In genomic region chr12:7189398-7190267, GRCh38 we compare ENCODE assay signal across 8 cellular contexts. TPM values are rescaled to one million over a fixed set of nuclear protein-coding genes. Genes with fewer than 3 reads are reported as not detected.
DNase-seq lines count a peak whose midpoint lies in the region; ATAC-seq and TF ChIP-seq lines count a peak whose summit lies in the region.

Gene PEX5, plus strand, starts transcription at chr12:7189686. Its CDS starts 692 bp downstream, at chr12:7190378.

- H3K9me3 Mint-ChIP-seq in stimulated activated naive CD8-positive, alpha-beta T cell treated with anti-CD3 and anti-CD28 coated beads, Interleukin-15, amount 100 ng/mL, for 72 hours, result no peaks in the 10 kb centered on the region

- no peaks in the 10 kb centered on the region for H4K20me1 ChIP-seq in neural cell (ENCODE audit: insufficient read depth)

- no peak for TF ChIP-seq EP300 in neural cell (conservative IDR thresholded peaks at IDR 0.05; ENCODE audit: poor library complexity, severe bottlenecking)

- peak within 1 kb of the TSS; percentile 75; the same call in 1 of the 2 replicates for H3K9ac ChIP-seq in ES-I3 (ENCODE audit: low read depth, low read length)
- H3K9ac ChIP-seq in neural cell (ENCODE audit: low read length), result peak within 1 kb of the TSS; percentile 81

- no peaks in the 10 kb centered on the region for H3K27me3 ChIP-seq in HAP-1 (ENCODE audit: low read depth)
- no peaks in the 10 kb centered on the region for H3K27me3 ChIP-seq in MG63
- no peaks in the 10 kb centered on the region for H3K27me3 ChIP-seq in neural cell (ENCODE audit: insufficient read depth, low read depth, low read length)

- H3K9me3 ChIP-seq in ES-I3 (ENCODE audit: control insufficient read depth, insufficient read depth, low read length), result no peaks in the 10 kb centered on the region
- H3K9me3 ChIP-seq in HAP-1, result no peaks in the 10 kb centered on the region
- no peaks in the 10 kb centered on the region for H3K9me3 ChIP-seq in MG63
- H3K9me3 ChIP-seq in neural cell (ENCODE audit: low read length), result no peaks in the 10 kb centered on the region

- H3K4me1 Mint-ChIP-seq in stimulated activated naive CD8-positive, alpha-beta T cell treated with anti-CD3 and anti-CD28 coated beads, Interleukin-15, amount 100 ng/mL, for 72 hours, result peaks cover 54% of the 10 kb centered on the region

- DNase-seq in HAP-1 (ENCODE audit: low spot score in 2 of 2) (peak; percentile 91 to 94), MG63 (peak; percentile 87), SIG-M5 treated with dmso at 0.1 percent for 504 hours (lab: John Stamatoyannopoulos, UW; ENCODE audit: unreplicated experiment) (peak; percentile 95), activated gamma-delta T cell treated with Interleukin-2 at 50 U/mL for 16 hours (peak; percentile 77), fibroblast of villous mesenchyme (ENCODE audit: low read depth) (peak; percentile 93)
- DNase-seq in stimulated activated naive CD8-positive, alpha-beta T cell treated with anti-CD3 and anti-CD28 coated beads, Interleukin-15, amount 100 ng/mL, for 72 hours, result peak; percentile 80 to 88

- ATAC-seq in stimulated activated naive CD8-positive, alpha-beta T cell treated with anti-CD3 and anti-CD28 coated beads, Interleukin-15, amount 100 ng/mL, for 72 hours, result peak; percentile 96

- H3K27ac ChIP-seq in neural cell (ENCODE audit: low read length), result peak within 1 kb of the TSS; percentile 72

- H3K36me3 ChIP-seq in ES-I3 (ENCODE audit: insufficient read depth, low read length) (no peaks in the 10 kb centered on the region), HAP-1 (replicated peaks) (peaks cover 29% of the 10 kb centered on the region), MG63 (peaks cover 24% of the 10 kb centered on the region), neural cell (ENCODE audit: insufficient read depth, low read length) (peaks cover 13% of the 10 kb centered on the region)

- H3K4me1 ChIP-seq in ES-I3 (ENCODE audit: insufficient read depth, low read length) (0 out of 2 replicates have a peak, but pooled peaks cover 3% of the 10 kb centered on the region), HAP-1 (peaks cover 5% of the 10 kb centered on the region; the same call in 1 of the 2 replicates)

- peak within 1 kb of the TSS; percentile 95 for H2AFZ ChIP-seq in neural cell (ENCODE audit: low read depth, low read length)

- no peaks in the 10 kb centered on the region for H3F3A ChIP-seq in neural cell (ENCODE audit: insufficient read depth, low read length, poor library complexity, severe bottlenecking)

- no peak for TF ChIP-seq CTCF in fibroblast of villous mesenchyme (IDR thresholded peaks at IDR 0.05; ENCODE audit: insufficient read depth, low read depth, low read length)
- TF ChIP-seq CTCF in neural cell (IDR thresholded peaks at IDR 0.05; ENCODE audit: poor library complexity, severe bottlenecking), result peak; percentile 8

- peak within 1 kb of the TSS; percentile 97 to 98 for H3K4me3 Mint-ChIP-seq in stimulated activated naive CD8-positive, alpha-beta T cell treated with anti-CD3 and anti-CD28 coated beads, Interleukin-15, amount 100 ng/mL, for 72 hours

- peak within 1 kb of the TSS; percentile 99 for H3K27ac Mint-ChIP-seq in stimulated activated naive CD8-positive, alpha-beta T cell treated with anti-CD3 and anti-CD28 coated beads, Interleukin-15, amount 100 ng/mL, for 72 hours

- in situ Hi-C loops in HAP-1 (cut with MboI; ENCODE audit: low sequenced_read_pairs), result no loop called here

- no peaks in the 10 kb centered on the region for H3K9me2 ChIP-seq in neural cell (ENCODE audit: insufficient read depth, low read length)

- peaks cover 8% of the 10 kb centered on the region for H3K79me2 ChIP-seq in neural cell (replicated peaks; ENCODE audit: insufficient read depth, low read length)

- peak within 1 kb of the TSS; percentile 88 for H3K4me2 ChIP-seq in neural cell (ENCODE audit: low read length)

- H3K4me3 ChIP-seq in HAP-1, result peak within 1 kb of the TSS; percentile 67
- peak within 1 kb of the TSS; percentile 65 for H3K4me3 ChIP-seq in MG63
- H3K4me3 ChIP-seq in fibroblast of villous mesenchyme (ENCODE audit: low read depth, low read length), result peak within 1 kb of the TSS; percentile 71
- H3K4me3 ChIP-seq in neural cell (ENCODE audit: low read length), result peak within 1 kb of the TSS; percentile 97

- TF ChIP-seq RAD21 in neural cell (conservative IDR thresholded peaks at IDR 0.05), result no peak

- no peaks in the 10 kb centered on the region for H3K27me3 Mint-ChIP-seq in stimulated activated naive CD8-positive, alpha-beta T cell treated with anti-CD3 and anti-CD28 coated beads, Interleukin-15, amount 100 ng/mL, for 72 hours

TF ChIP-seq in neural cell, 6 proteins besides CTCF, POLR2A, EP300 and RAD21:
- no peak for TF ChIP-seq TAF1 (IDR thresholded peaks at IDR 0.05; ENCODE audit: low read depth)
- TF ChIP-seq EZH2 (IDR thresholded peaks at IDR 0.05; ENCODE audit: borderline replicate concordance, insufficient read depth, low read length, poor library complexity, severe bottlenecking), result no peak
- TF ChIP-seq SMC3 (conservative IDR thresholded peaks at IDR 0.05; ENCODE audit: poor library complexity), result no peak
- peak; percentile 75 for TF ChIP-seq MXI1 (conservative IDR thresholded peaks at IDR 0.05; ENCODE audit: poor library complexity, severe bottlenecking)
- peak; percentile 46 for TF ChIP-seq POLR2AphosphoS5 (IDR thresholded peaks at IDR 0.05)
- TF ChIP-seq, protein P1, sequence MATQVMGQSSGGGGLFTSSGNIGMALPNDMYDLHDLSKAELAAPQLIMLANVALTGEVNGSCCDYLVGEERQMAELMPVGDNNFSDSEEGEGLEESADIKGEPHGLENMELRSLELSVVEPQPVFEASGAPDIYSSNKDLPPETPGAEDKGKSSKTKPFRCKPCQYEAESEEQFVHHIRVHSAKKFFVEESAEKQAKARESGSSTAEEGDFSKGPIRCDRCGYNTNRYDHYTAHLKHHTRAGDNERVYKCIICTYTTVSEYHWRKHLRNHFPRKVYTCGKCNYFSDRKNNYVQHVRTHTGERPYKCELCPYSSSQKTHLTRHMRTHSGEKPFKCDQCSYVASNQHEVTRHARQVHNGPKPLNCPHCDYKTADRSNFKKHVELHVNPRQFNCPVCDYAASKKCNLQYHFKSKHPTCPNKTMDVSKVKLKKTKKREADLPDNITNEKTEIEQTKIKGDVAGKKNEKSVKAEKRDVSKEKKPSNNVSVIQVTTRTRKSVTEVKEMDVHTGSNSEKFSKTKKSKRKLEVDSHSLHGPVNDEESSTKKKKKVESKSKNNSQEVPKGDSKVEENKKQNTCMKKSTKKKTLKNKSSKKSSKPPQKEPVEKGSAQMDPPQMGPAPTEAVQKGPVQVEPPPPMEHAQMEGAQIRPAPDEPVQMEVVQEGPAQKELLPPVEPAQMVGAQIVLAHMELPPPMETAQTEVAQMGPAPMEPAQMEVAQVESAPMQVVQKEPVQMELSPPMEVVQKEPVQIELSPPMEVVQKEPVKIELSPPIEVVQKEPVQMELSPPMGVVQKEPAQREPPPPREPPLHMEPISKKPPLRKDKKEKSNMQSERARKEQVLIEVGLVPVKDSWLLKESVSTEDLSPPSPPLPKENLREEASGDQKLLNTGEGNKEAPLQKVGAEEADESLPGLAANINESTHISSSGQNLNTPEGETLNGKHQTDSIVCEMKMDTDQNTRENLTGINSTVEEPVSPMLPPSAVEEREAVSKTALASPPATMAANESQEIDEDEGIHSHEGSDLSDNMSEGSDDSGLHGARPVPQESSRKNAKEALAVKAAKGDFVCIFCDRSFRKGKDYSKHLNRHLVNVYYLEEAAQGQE (IDR thresholded peaks at IDR 0.05; ENCODE audit: borderline replicate concordance), result no peak

RNA-seq across cellular contexts. Expression of gene PEX5, which starts in this region (rescaled TPM):
- total RNA-seq in MG63 (2014; rRNA removed; shearing (Covaris generic); ENCODE audit: low replicate concordance), result 26.8 and 45.6 TPM in 2 replicates
- 25.9 and 30.3 TPM in 2 replicates for total RNA-seq in fibroblast of villous mesenchyme
- polyA plus RNA-seq in neural cell, result 63.9 and 74.5 TPM in 2 replicates
- polyA minus RNA-seq in neural cell, result 55.2 and 63.1 TPM in 2 replicates

Comparison
In these comparisons a context has a peak if more than half of its experiments do, and no peak if none do; other contexts are left out.
1. Peak in every context shown above with its lines: DNase-seq, ATAC-seq, H3K4me3 ChIP-seq and H3K27ac ChIP-seq.